Comparison of ENCODE assay signal across 30 cellular contexts in the genomic region with DNA sequence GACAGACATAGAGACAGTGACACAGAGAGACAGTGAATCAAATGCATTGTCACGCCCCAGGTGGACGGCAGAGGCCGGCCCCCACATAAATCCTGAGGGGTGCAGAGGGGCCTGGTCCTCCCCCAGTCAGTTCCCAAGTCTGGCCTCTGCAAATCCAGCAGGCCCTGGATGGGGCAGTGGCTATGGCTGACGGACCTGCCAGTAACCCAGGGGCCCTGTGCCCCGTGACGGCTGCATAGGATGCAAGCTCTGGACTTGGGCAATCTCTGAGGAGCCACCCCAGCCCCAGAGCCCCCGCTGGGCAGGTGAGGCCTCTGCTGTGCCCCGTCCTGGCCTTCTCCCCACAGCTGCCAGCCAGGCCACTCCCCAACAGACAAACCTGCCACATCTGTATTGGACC.
"Had no signal": no experiment of that assay in that cellular context is flagged by ENCODE, and none has a peak within 500 bp of the region (broad histone marks: within the 10 kb centered on the region; RNA-seq: fewer than 3 reads in every experiment).

No MANE protein-coding gene starts in this region.

- H3K27me3 ChIP-seq: ascending aorta, cardiac muscle cell, Peyer's patch had no signal

- H3K4me3 ChIP-seq: ascending aorta, cardiac muscle cell, Peyer's patch, SJCRH30, SK-N-MC had no signal

- H3K36me3 ChIP-seq: ascending aorta, cardiac muscle cell, Peyer's patch, SJCRH30 had no signal

- H3K4me1 Mint-ChIP-seq: activated CD4-positive, alpha-beta T cell treated with anti-CD3 and anti-CD28 coated beads, Interleukin-2, amount 10 ng/mL, durations not matched to agents 24 days and 14 days had no signal

- H3K9me3 Mint-ChIP-seq: activated CD4-positive, alpha-beta T cell treated with anti-CD3 and anti-CD28 coated beads, Interleukin-2, amount 10 ng/mL, durations not matched to agents 24 days and 14 days; activated CD8-positive, alpha-beta T cell treated with anti-CD3 and anti-CD28 coated beads for 36 hours; activated naive CD4-positive, alpha-beta T cell treated with anti-CD3 and anti-CD28 coated beads for 36 hours; activated naive CD4-positive, alpha-beta T cell treated with anti-CD3 and anti-CD28 coated beads, Interleukin-2, amount 50 U/mL, for 72 hours; activated T-cell treated with anti-CD3 and anti-CD28 coated beads, Interleukin-2, amount 50 U/mL, for 24 hours; activated T-helper 2 cell treated with anti-CD3 and anti-CD28 coated beads, Interferon-gamma antibody, Interleukin-2, Interleukin-4, amounts not matched to agents 10 μg/mL and 5 μg/mL and 100 μg/mL, durations not matched to agents 14 hours and 24 hours and 36 hours; T-helper 1 cell treated with Interleukin-12 subunit alpha and Interleukin-12 subunit beta and Interleukin-4 antibody, amounts not matched to agents 30 μg/mL and 1 μg/mL, for 36 hours; T-helper 2 cell treated with Interferon-gamma antibody and Interleukin-4, amounts not matched to agents 5 μg/mL and 100 μg/mL, for 36 hours had no signal

- H3K27me3 Mint-ChIP-seq: activated CD4-positive, alpha-beta T cell treated with anti-CD3 and anti-CD28 coated beads, Interleukin-2, amount 10 ng/mL, durations not matched to agents 24 days and 14 days; activated CD8-positive, alpha-beta T cell treated with anti-CD3 and anti-CD28 coated beads for 36 hours; activated T-cell treated with anti-CD3 and anti-CD28 coated beads, Interleukin-2, amount 50 U/mL, for 24 hours had no signal

- H3K9ac ChIP-seq: KMS-11 had no signal

- DNase-seq: activated CD4-positive, alpha-beta T cell treated with anti-CD3 and anti-CD28 coated beads, Interleukin-2, amount 10 ng/mL, durations not matched to agents 24 days and 14 days; activated CD4-positive, alpha-beta T cell treated with anti-CD3 and anti-CD28 coated beads, Interleukin-2, amount 50 U/mL, for 4 hours; activated CD8-positive, alpha-beta T cell treated with anti-CD3 and anti-CD28 coated beads for 36 hours; activated gamma-delta T cell treated with Interleukin-2 at 50 U/mL for 16 hours; activated naive CD4-positive, alpha-beta T cell treated with anti-CD3 and anti-CD28 coated beads for 36 hours; activated T-cell treated with anti-CD3 and anti-CD28 coated beads, Interleukin-2, amount 50 U/mL, for 24 hours; amniotic stem cell; MM.1S; MV-4-11; NCI-H1092; NCI-H1436 treated with DMSO at 0.1 percent for 48 hours; NCI-H1694 treated with DMSO at 0.1 percent for 48 hours; NCI-H2029; NCI-H345; NCI-H524 treated with DMSO at 0.1 percent for 48 hours; NK-92 treated with Interleukin-12 subunit alpha and Interleukin-12 subunit beta, amount 100 ng/mL, for 24 hours; PC-3; Peyer's patch; RPMI8226; SHP77; SJCRH30 had no signal

- ATAC-seq: activated CD8-positive, alpha-beta T cell treated with anti-CD3 and anti-CD28 coated beads for 36 hours; PC-3 had no signal

- H3K27ac Mint-ChIP-seq: activated CD4-positive, alpha-beta T cell treated with anti-CD3 and anti-CD28 coated beads, Interleukin-2, amount 10 ng/mL, durations not matched to agents 24 days and 14 days; activated CD8-positive, alpha-beta T cell treated with anti-CD3 and anti-CD28 coated beads for 36 hours; activated naive CD4-positive, alpha-beta T cell treated with anti-CD3 and anti-CD28 coated beads for 36 hours; activated T-cell treated with anti-CD3 and anti-CD28 coated beads, Interleukin-2, amount 50 U/mL, for 24 hours; activated T-helper 2 cell treated with anti-CD3 and anti-CD28 coated beads, Interferon-gamma antibody, Interleukin-2, Interleukin-4, amounts not matched to agents 10 μg/mL and 5 μg/mL and 100 μg/mL, durations not matched to agents 14 hours and 24 hours and 36 hours; T-helper 1 cell treated with Interleukin-12 subunit alpha and Interleukin-12 subunit beta and Interleukin-4 antibody, amounts not matched to agents 30 μg/mL and 1 μg/mL, for 36 hours; T-helper 2 cell treated with Interferon-gamma antibody and Interleukin-4, amounts not matched to agents 5 μg/mL and 100 μg/mL, for 36 hours had no signal

- H3K36me3 Mint-ChIP-seq: activated naive CD4-positive, alpha-beta T cell treated with anti-CD3 and anti-CD28 coated beads, Interleukin-2, amount 50 U/mL, for 72 hours had no signal

- H3K4me3 Mint-ChIP-seq: activated CD4-positive, alpha-beta T cell treated with anti-CD3 and anti-CD28 coated beads, Interleukin-2, amount 10 ng/mL, durations not matched to agents 24 days and 14 days; activated CD8-positive, alpha-beta T cell treated with anti-CD3 and anti-CD28 coated beads for 36 hours; activated naive CD4-positive, alpha-beta T cell treated with anti-CD3 and anti-CD28 coated beads for 36 hours; activated T-cell treated with anti-CD3 and anti-CD28 coated beads, Interleukin-2, amount 50 U/mL, for 24 hours; T-helper 1 cell treated with Interleukin-12 subunit alpha and Interleukin-12 subunit beta and Interleukin-4 antibody, amounts not matched to agents 30 μg/mL and 1 μg/mL, for 36 hours; T-helper 2 cell treated with Interferon-gamma antibody and Interleukin-4, amounts not matched to agents 5 μg/mL and 100 μg/mL, for 36 hours had no signal

- H3K4me1 ChIP-seq: ascending aorta, Peyer's patch, SJCRH30 had no signal

- H3K4me2 ChIP-seq: KMS-11 had no signal

- H3K9me3 ChIP-seq: ascending aorta, Peyer's patch, SJCRH30 had no signal

- FAIRE-seq: TTC549 had no signal

- H3K27ac ChIP-seq: ascending aorta, cardiac muscle cell, KMS-11, Peyer's patch, SJCRH30, SK-N-MC had no signal
